Comparison of ENCODE assay signal across 19 cellular contexts in the genomic region with DNA sequence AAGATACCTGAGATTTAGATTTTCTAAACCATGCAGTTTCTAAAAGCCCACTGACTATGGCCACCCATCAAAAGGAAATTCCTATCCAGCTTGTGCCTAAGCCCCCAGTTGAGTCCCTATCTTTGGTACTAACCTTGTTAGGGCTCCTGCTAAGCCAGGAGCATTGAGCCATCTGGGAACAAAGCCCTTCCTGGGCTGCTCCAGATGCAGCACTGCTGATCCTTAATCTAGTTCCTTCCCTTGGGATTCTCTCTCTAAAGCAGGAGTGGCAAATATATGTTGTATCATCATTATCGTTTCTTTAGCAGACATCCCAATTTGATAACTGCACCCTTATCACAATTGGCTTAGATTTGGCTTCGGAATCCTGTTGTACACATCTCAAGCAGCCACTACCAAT. TPM values are rescaled to one million over a fixed set of nuclear protein-coding genes. Genes with fewer than 3 reads are reported as not detected.
DNase-seq lines count a peak whose midpoint lies in the region; ATAC-seq, FAIRE-seq and TF ChIP-seq lines count a peak whose summit lies in the region.
"Had no signal": no experiment of that assay in that cellular context is flagged by ENCODE, and none has a peak within 500 bp of the region (broad histone marks: within the 10 kb centered on the region; RNA-seq: fewer than 3 reads in every experiment).

No MANE protein-coding gene starts in this region.

- no peaks in the 10 kb centered on the region for H3K36me3 Mint-ChIP-seq in T-helper 2 cell treated with Interferon-gamma antibody and Interleukin-4, amounts not matched to agents 5 μg/mL and 100 μg/mL, for 36 hours (ENCODE audit: low read depth)
- H3K36me3 Mint-ChIP-seq in activated T-helper 2 cell treated with anti-CD3 and anti-CD28 coated beads, Interferon-gamma antibody, Interleukin-2, Interleukin-4, amounts not matched to agents 10 μg/mL and 5 μg/mL and 100 μg/mL, durations not matched to agents 14 hours and 24 hours and 36 hours (ENCODE audit: low read depth), result no peaks in the 10 kb centered on the region
- H3K36me3 Mint-ChIP-seq: CD4-positive, alpha-beta memory T cell had no signal

- H3K27ac ChIP-seq in K562 (ENCODE audit: extremely low read depth, low read depth, low read length) (no peak overlapping the region), thoracic aorta (peak overlapping the region; percentile 52 to 62)
- H3K27ac ChIP-seq: KMS-11, SJCRH30 had no signal

- H3K27me3 ChIP-seq in K562 (ENCODE audit: control insufficient read depth in 2 of 2, insufficient read depth in 2 of 2, low read length in 2 of 2) (no peaks in the 10 kb centered on the region), thoracic aorta (replicated peaks; ENCODE audit: insufficient read depth) (no peaks in the 10 kb centered on the region)
- H3K27me3 ChIP-seq: BE2C, SJCRH30 had no signal

- 13% methylated on average over 2 of the region's 2 CpGs for WGBS in K562 (ENCODE audit: insufficient coverage, low coverage, missing lambda C conversion rate)

- TF ChIP-seq RAD21 in K562 (CRISPR knock-in tag; conservative IDR thresholded peaks at IDR 0.05 in 1 of 2, IDR thresholded peaks at IDR 0.05 in 1 of 2), result no peak

- no peak overlapping the region for H3K4me3 Mint-ChIP-seq in T-helper 2 cell treated with Interferon-gamma antibody and Interleukin-4, amounts not matched to agents 5 μg/mL and 100 μg/mL, for 36 hours
- H3K4me3 Mint-ChIP-seq in activated T-helper 2 cell treated with anti-CD3 and anti-CD28 coated beads, Interferon-gamma antibody, Interleukin-2, Interleukin-4, amounts not matched to agents 10 μg/mL and 5 μg/mL and 100 μg/mL, durations not matched to agents 14 hours and 24 hours and 36 hours (ENCODE audit: low read depth), result no peak overlapping the region
- H3K4me3 Mint-ChIP-seq: CD4-positive, alpha-beta memory T cell had no signal

- intact Hi-C loops in K562 (cut with micrococcal nuclease), result no loop called here
- intact Hi-C loops in activated T-helper 2 cell treated with anti-CD3 and anti-CD28 coated beads, Interferon-gamma antibody, Interleukin-2, Interleukin-4, amounts not matched to agents 10 μg/mL and 5 μg/mL and 100 μg/mL, durations not matched to agents 14 hours and 24 hours and 36 hours (cut with micrococcal nuclease), result no loop called here

- H3K9me1 ChIP-seq in K562 (ENCODE audit: control insufficient read depth, insufficient read depth, low read length), result no peaks in the 10 kb centered on the region

- TF ChIP-seq EP300 in K562 (IDR thresholded peaks at IDR 0.05; ENCODE audit: low read length), result no peak

- no peaks in the 10 kb centered on the region for H3K9me3 ChIP-seq in K562 (replicated peaks; ENCODE audit: control insufficient read depth, insufficient read depth, low read depth, low read length)
- no peaks in the 10 kb centered on the region for H3K9me3 ChIP-seq in thoracic aorta
- H3K9me3 ChIP-seq: BE2C, SJCRH30 had no signal

- H3K9ac ChIP-seq in K562 (ENCODE audit: insufficient read depth in 1 of 2, low read depth in 2 of 2, low read length in 2 of 2), result no peak overlapping the region
- H3K9ac ChIP-seq: KMS-11 had no signal

- BruUV-seq in K562 (replicated peaks; lab: Mats Ljungman, UMichigan), result no TSS peak

- H3K27ac Mint-ChIP-seq in T-helper 2 cell treated with Interferon-gamma antibody and Interleukin-4, amounts not matched to agents 5 μg/mL and 100 μg/mL, for 36 hours, result no peak overlapping the region
- H3K27ac Mint-ChIP-seq in activated T-helper 2 cell treated with anti-CD3 and anti-CD28 coated beads, Interferon-gamma antibody, Interleukin-2, Interleukin-4, amounts not matched to agents 10 μg/mL and 5 μg/mL and 100 μg/mL, durations not matched to agents 14 hours and 24 hours and 36 hours, result no peak overlapping the region
- H3K27ac Mint-ChIP-seq: CD4-positive, alpha-beta memory T cell had no signal

- no peak for FAIRE-seq in K562 (lab: Jason Lieb, UNC)
- FAIRE-seq: A204.1, H54, HepG2 had no signal

- H3K4me3 ChIP-seq in K562 (no peak overlapping the region), thoracic aorta (no peak overlapping the region)
- H3K4me3 ChIP-seq: SJCRH30 had no signal

- no peaks in the 10 kb centered on the region for H3K9me3 Mint-ChIP-seq in T-helper 2 cell treated with Interferon-gamma antibody and Interleukin-4, amounts not matched to agents 5 μg/mL and 100 μg/mL, for 36 hours
- no peaks in the 10 kb centered on the region for H3K9me3 Mint-ChIP-seq in activated T-helper 2 cell treated with anti-CD3 and anti-CD28 coated beads, Interferon-gamma antibody, Interleukin-2, Interleukin-4, amounts not matched to agents 10 μg/mL and 5 μg/mL and 100 μg/mL, durations not matched to agents 14 hours and 24 hours and 36 hours
- H3K9me3 Mint-ChIP-seq: CD4-positive, alpha-beta memory T cell had no signal

- no peak overlapping the region for H3K4me2 ChIP-seq in K562 (ENCODE audit: insufficient read depth, low read length)
- H3K4me2 ChIP-seq: KMS-11 had no signal

- DNase-seq in NCI-H524 (lab: John Stamatoyannopoulos, UW) (peak; percentile 29 to 79), NCI-H524 treated with DMSO at 0.1 percent for 48 hours (lab: John Stamatoyannopoulos, UW) (no peak), NCI-H69 (lab: John Stamatoyannopoulos, UW) (peak; percentile 15), K562 (ENCODE audit: extremely low read depth in 1 of 4, low spot score in 3 of 4) (no peak), thoracic aorta (ENCODE audit: low spot score) (no peak), NOMO-1 (lab: John Stamatoyannopoulos, UW; ENCODE audit: unreplicated experiment in 2 of 2) (no peak)
- no peak for DNase-seq in T-helper 2 cell treated with Interferon-gamma antibody and Interleukin-4, amounts not matched to agents 5 μg/mL and 100 μg/mL, for 36 hours (ENCODE audit: low spot score)
- no peak for DNase-seq in activated T-helper 2 cell treated with anti-CD3 and anti-CD28 coated beads, Interferon-gamma antibody, Interleukin-2, Interleukin-4, amounts not matched to agents 10 μg/mL and 5 μg/mL and 100 μg/mL, durations not matched to agents 14 hours and 24 hours and 36 hours (ENCODE audit: low spot score)
- DNase-seq: BE2C; CD4-positive, alpha-beta memory T cell; DMS79; NCI-H1417 treated with DMSO at 0.1 percent for 48 hours; NCI-H1930; SJCRH30; SW 1271 had no signal

- TF ChIP-seq CTCF in K562 (IDR thresholded peaks at IDR 0.05 in 2 of 3, conservative IDR thresholded peaks at IDR 0.05 in 1 of 3; ENCODE audit: insufficient read depth in 2 of 3, low read depth in 1 of 3, low read length in 3 of 3) (no peak), thoracic aorta (IDR thresholded peaks at IDR 0.05) (no peak)

- POLR2A ChIA-PET in K562 (lab: Yijun Ruan, JAX), result no interaction called here

- TF ChIP-seq POLR2A in K562 (conservative IDR thresholded peaks at IDR 0.05), result no peak

- no peaks in the 10 kb centered on the region for H3K36me3 ChIP-seq in K562 (ENCODE audit: control insufficient read depth, insufficient read depth, low read length)
- peaks cover 62% of the 10 kb centered on the region for H3K36me3 ChIP-seq in thoracic aorta
- H3K36me3 ChIP-seq: BE2C, SJCRH30 had no signal

- peaks cover under 1% of the 10 kb centered on the region for H3K4me1 Mint-ChIP-seq in T-helper 2 cell treated with Interferon-gamma antibody and Interleukin-4, amounts not matched to agents 5 μg/mL and 100 μg/mL, for 36 hours (ENCODE audit: low read depth)
- H3K4me1 Mint-ChIP-seq in activated T-helper 2 cell treated with anti-CD3 and anti-CD28 coated beads, Interferon-gamma antibody, Interleukin-2, Interleukin-4, amounts not matched to agents 10 μg/mL and 5 μg/mL and 100 μg/mL, durations not matched to agents 14 hours and 24 hours and 36 hours (ENCODE audit: low read depth), result peaks cover 3% of the 10 kb centered on the region
- H3K4me1 Mint-ChIP-seq: CD4-positive, alpha-beta memory T cell had no signal

- peaks cover 14% of the 10 kb centered on the region for H3K27me3 Mint-ChIP-seq in T-helper 2 cell treated with Interferon-gamma antibody and Interleukin-4, amounts not matched to agents 5 μg/mL and 100 μg/mL, for 36 hours (ENCODE audit: low read depth)
- H3K27me3 Mint-ChIP-seq in activated T-helper 2 cell treated with anti-CD3 and anti-CD28 coated beads, Interferon-gamma antibody, Interleukin-2, Interleukin-4, amounts not matched to agents 10 μg/mL and 5 μg/mL and 100 μg/mL, durations not matched to agents 14 hours and 24 hours and 36 hours (ENCODE audit: low read depth), result peaks cover 22% of the 10 kb centered on the region
- H3K27me3 Mint-ChIP-seq: CD4-positive, alpha-beta memory T cell had no signal

- in situ Hi-C loops in K562 (cut with MboI), result no loop called here

- no peaks in the 10 kb centered on the region for H3K79me2 ChIP-seq in K562 (ENCODE audit: control insufficient read depth, insufficient read depth, low read length)

- no peak overlapping the region for H2AFZ ChIP-seq in K562 (ENCODE audit: low read depth, low read length)

- H3K4me1 ChIP-seq in K562 (replicated peaks in 1 of 2; ENCODE audit: control insufficient read depth in 2 of 2, insufficient read depth in 2 of 2, low read length in 2 of 2) (peaks cover 0 to 26% of the 10 kb centered on the region in 2 experiments; a peak in 3 of 5 replicates), thoracic aorta (ENCODE audit: control insufficient read depth in 1 of 2, low read depth in 2 of 2) (peaks cover 26 to 75% of the 10 kb centered on the region in 2 donors)
- H3K4me1 ChIP-seq: BE2C had no signal

- CTCF ChIA-PET in K562 (lab: Yijun Ruan, JAX; ENCODE audit: low intra/inter-chr PET ratio), result no interaction called here

- no peak for ATAC-seq in K562
- ATAC-seq in thoracic aorta (ENCODE audit: insufficient number of reproducible peaks, low FRiP score, low read depth), result no peak
- ATAC-seq: HepG2 had no signal

- H4K20me1 ChIP-seq in K562 (replicated peaks; ENCODE audit: control insufficient read depth, insufficient read depth, low read length), result no peaks in the 10 kb centered on the region

RNA-seq across cellular contexts. Expression of a gene that starts 24.7 kb away (rescaled TPM):
- total RNA-seq in K562 (2011; cell fraction: chromatin; rRNA removed; ENCODE audit: low replicate concordance), result 33.7 and 36.9 TPM in 2 replicates
- 27.2 and 28.5 TPM in 2 replicates for total RNA-seq in K562 (2011; cell fraction: nucleolus; rRNA removed)
- 37.0 and 40.4 TPM in 2 replicates for total RNA-seq in K562 (2011; cell fraction: nucleoplasm; rRNA removed)
- total RNA-seq in K562 (2014; rRNA removed) (19.8 and 23.9 TPM in 2 replicates), K562 (2014; rRNA removed; fragmentation: Illumina TruSeq; extraction: Trizol) (39.1 and 41.6 TPM in 2 replicates), K562 (2015; rRNA removed; fragmentation: Illumina TruSeq; extraction: Trizol) (29.6 and 32.7 TPM in 2 replicates), K562 (2021) (110 and 116 TPM in 2 replicates), thoracic aorta (100 to 1,000 TPM; 109 to 140 TPM)
- polyA plus RNA-seq in K562 (2011; rRNA removed) (47.3 and 71.2 TPM in 2 replicates), K562 (2014; fragmentation: Illumina TruSeq; extraction: Trizol) (128 and 164 TPM in 2 replicates), K562 (2014; fragmentation: Nextera tagmentation; extraction: Ambion mirVana) (10 to 100 TPM; 25.6 to 32.9 TPM), K562 (2014; rRNA removed) (56.5 and 59.1 TPM in 2 replicates)
- 79.5 and 97.2 TPM in 2 replicates for polyA plus RNA-seq in K562 (2011; cell fraction: cytosol; rRNA removed)
- 42.8 and 45.8 TPM in 2 replicates for polyA plus RNA-seq in K562 (2011; cell fraction: nucleus; rRNA removed)
- polyA plus RNA-seq in K562 (2012), result 144 and 169 TPM in 2 replicates
- polyA minus RNA-seq in K562 (2011; rRNA and poly(A)+ RNA removed), result 68.9 and 82.4 TPM in 2 replicates
- 67.6 and 71.5 TPM in 2 replicates for polyA minus RNA-seq in K562 (2011; cell fraction: cytosol; rRNA and poly(A)+ RNA removed)
- polyA minus RNA-seq in K562 (2011; cell fraction: nucleus; rRNA and poly(A)+ RNA removed), result 14.0 and 21.2 TPM in 2 replicates
- 2.7 and 2.9 TPM in 2 replicates for total RNA-seq in activated T-helper 2 cell treated with anti-CD3 and anti-CD28 coated beads, Interferon-gamma antibody, Interleukin-2, Interleukin-4, amounts not matched to agents 10 μg/mL and 5 μg/mL and 100 μg/mL, durations not matched to agents 14 hours and 24 hours and 36 hours

Comparison
In these comparisons a context has a peak if more than half of its experiments do, and no peak if none do; other contexts are left out.
1. DNase-seq: peak in NCI-H524 (2 of 2) and NCI-H69 (single experiment); none in NCI-H524 treated with DMSO at 0.1 percent for 48 hours (single experiment), K562 (0 of 4), thoracic aorta (single experiment), T-helper 2 cell treated with Interferon-gamma antibody and Interleukin-4, amounts not matched to agents 5 μg/mL and 100 μg/mL, for 36 hours (single experiment), NOMO-1 (0 of 2) and activated T-helper 2 cell treated with anti-CD3 and anti-CD28 coated beads, Interferon-gamma antibody, Interleukin-2, Interleukin-4, amounts not matched to agents 10 μg/mL and 5 μg/mL and 100 μg/mL, durations not matched to agents 14 hours and 24 hours and 36 hours (single experiment).